ENCODE assay signal across 2 cellular contexts in the genomic region with DNA sequence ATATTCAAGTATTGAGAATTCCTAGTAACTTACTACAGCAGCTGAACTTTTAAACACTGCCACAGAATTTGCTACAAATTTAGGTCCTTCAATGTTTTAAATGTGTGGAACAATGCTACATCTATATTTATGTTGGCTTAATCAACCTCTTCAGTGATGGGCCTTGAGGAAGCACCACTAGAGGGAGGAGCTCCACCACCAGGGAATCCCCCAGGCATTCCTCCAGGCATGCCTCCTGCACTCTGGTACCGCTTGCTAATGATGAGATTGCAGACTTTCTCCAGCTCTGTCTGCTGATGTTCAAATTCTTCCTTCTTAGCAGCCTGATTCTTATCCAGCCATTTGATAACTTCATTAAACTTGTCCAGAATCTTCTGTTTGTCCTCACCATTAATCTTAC.
TF ChIP-seq lines count a peak whose summit lies in the region.

No MANE protein-coding gene starts in this region.

TF ChIP-seq in GM23338, 12 proteins besides CTCF, POLR2A, EP300 and RAD21 (continued from another document):
- TF ChIP-seq, protein P1, sequence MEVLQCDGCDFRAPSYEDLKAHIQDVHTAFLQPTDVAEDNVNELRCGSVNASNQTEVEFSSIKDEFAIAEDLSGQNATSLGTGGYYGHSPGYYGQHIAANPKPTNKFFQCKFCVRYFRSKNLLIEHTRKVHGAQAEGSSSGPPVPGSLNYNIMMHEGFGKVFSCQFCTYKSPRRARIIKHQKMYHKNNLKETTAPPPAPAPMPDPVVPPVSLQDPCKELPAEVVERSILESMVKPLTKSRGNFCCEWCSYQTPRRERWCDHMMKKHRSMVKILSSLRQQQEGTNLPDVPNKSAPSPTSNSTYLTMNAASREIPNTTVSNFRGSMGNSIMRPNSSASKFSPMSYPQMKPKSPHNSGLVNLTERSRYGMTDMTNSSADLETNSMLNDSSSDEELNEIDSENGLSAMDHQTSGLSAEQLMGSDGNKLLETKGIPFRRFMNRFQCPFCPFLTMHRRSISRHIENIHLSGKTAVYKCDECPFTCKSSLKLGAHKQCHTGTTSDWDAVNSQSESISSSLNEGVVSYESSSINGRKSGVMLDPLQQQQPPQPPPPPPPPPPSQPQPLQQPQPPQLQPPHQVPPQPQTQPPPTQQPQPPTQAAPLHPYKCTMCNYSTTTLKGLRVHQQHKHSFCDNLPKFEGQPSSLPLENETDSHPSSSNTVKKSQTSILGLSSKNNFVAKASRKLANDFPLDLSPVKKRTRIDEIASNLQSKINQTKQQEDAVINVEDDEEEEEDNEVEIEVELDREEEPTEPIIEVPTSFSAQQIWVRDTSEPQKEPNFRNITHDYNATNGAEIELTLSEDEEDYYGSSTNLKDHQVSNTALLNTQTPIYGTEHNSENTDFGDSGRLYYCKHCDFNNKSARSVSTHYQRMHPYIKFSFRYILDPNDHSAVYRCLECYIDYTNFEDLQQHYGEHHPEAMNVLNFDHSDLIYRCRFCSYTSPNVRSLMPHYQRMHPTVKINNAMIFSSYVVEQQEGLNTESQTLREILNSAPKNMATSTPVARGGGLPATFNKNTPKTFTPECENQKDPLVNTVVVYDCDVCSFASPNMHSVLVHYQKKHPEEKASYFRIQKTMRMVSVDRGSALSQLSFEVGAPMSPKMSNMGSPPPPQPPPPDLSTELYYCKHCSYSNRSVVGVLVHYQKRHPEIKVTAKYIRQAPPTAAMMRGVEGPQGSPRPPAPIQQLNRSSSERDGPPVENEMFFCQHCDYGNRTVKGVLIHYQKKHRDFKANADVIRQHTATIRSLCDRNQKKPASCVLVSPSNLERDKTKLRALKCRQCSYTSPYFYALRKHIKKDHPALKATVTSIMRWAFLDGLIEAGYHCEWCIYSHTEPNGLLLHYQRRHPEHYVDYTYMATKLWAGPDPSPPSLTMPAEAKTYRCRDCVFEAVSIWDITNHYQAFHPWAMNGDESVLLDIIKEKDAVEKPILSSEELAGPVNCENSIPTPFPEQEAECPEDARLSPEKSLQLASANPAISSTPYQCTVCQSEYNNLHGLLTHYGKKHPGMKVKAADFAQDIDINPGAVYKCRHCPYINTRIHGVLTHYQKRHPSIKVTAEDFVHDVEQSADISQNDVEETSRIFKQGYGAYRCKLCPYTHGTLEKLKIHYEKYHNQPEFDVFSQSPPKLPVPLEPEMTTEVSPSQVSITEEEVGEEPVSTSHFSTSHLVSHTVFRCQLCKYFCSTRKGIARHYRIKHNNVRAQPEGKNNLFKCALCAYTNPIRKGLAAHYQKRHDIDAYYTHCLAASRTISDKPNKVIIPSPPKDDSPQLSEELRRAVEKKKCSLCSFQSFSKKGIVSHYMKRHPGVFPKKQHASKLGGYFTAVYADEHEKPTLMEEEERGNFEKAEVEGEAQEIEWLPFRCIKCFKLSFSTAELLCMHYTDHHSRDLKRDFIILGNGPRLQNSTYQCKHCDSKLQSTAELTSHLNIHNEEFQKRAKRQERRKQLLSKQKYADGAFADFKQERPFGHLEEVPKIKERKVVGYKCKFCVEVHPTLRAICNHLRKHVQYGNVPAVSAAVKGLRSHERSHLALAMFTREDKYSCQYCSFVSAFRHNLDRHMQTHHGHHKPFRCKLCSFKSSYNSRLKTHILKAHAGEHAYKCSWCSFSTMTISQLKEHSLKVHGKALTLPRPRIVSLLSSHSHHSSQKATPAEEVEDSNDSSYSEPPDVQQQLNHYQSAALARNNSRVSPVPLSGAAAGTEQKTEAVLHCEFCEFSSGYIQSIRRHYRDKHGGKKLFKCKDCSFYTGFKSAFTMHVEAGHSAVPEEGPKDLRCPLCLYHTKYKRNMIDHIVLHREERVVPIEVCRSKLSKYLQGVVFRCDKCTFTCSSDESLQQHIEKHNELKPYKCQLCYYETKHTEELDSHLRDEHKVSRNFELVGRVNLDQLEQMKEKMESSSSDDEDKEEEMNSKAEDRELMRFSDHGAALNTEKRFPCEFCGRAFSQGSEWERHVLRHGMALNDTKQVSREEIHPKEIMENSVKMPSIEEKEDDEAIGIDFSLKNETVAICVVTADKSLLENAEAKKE (CRISPR knock-in tag; IDR thresholded peaks at IDR 0.05) = no peak
- TF ChIP-seq ZNF331 (CRISPR knock-in tag; IDR thresholded peaks at IDR 0.05; ENCODE audit: low read depth) (no peak), CREB1 (CRISPR knock-in tag; IDR thresholded peaks at IDR 0.05; ENCODE audit: low read depth) (no peak), STAT1 (IDR thresholded peaks at IDR 0.05; ENCODE audit: unreplicated experiment) (no peak)
- TF ChIP-seq, protein P2, sequence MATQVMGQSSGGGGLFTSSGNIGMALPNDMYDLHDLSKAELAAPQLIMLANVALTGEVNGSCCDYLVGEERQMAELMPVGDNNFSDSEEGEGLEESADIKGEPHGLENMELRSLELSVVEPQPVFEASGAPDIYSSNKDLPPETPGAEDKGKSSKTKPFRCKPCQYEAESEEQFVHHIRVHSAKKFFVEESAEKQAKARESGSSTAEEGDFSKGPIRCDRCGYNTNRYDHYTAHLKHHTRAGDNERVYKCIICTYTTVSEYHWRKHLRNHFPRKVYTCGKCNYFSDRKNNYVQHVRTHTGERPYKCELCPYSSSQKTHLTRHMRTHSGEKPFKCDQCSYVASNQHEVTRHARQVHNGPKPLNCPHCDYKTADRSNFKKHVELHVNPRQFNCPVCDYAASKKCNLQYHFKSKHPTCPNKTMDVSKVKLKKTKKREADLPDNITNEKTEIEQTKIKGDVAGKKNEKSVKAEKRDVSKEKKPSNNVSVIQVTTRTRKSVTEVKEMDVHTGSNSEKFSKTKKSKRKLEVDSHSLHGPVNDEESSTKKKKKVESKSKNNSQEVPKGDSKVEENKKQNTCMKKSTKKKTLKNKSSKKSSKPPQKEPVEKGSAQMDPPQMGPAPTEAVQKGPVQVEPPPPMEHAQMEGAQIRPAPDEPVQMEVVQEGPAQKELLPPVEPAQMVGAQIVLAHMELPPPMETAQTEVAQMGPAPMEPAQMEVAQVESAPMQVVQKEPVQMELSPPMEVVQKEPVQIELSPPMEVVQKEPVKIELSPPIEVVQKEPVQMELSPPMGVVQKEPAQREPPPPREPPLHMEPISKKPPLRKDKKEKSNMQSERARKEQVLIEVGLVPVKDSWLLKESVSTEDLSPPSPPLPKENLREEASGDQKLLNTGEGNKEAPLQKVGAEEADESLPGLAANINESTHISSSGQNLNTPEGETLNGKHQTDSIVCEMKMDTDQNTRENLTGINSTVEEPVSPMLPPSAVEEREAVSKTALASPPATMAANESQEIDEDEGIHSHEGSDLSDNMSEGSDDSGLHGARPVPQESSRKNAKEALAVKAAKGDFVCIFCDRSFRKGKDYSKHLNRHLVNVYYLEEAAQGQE (IDR thresholded peaks at IDR 0.05; ENCODE audit: unreplicated experiment) = no peak

TF ChIP-seq in WTC11, 78 proteins besides CTCF, POLR2A, EP300 and RAD21 (continued from another document):
- TF ChIP-seq, protein P3, sequence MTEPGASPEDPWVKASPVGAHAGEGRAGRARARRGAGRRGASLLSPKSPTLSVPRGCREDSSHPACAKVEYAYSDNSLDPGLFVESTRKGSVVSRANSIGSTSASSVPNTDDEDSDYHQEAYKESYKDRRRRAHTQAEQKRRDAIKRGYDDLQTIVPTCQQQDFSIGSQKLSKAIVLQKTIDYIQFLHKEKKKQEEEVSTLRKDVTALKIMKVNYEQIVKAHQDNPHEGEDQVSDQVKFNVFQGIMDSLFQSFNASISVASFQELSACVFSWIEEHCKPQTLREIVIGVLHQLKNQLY (CRISPR knock-in tag; IDR thresholded peaks at IDR 0.05) = no peak
- TF ChIP-seq, protein P4, sequence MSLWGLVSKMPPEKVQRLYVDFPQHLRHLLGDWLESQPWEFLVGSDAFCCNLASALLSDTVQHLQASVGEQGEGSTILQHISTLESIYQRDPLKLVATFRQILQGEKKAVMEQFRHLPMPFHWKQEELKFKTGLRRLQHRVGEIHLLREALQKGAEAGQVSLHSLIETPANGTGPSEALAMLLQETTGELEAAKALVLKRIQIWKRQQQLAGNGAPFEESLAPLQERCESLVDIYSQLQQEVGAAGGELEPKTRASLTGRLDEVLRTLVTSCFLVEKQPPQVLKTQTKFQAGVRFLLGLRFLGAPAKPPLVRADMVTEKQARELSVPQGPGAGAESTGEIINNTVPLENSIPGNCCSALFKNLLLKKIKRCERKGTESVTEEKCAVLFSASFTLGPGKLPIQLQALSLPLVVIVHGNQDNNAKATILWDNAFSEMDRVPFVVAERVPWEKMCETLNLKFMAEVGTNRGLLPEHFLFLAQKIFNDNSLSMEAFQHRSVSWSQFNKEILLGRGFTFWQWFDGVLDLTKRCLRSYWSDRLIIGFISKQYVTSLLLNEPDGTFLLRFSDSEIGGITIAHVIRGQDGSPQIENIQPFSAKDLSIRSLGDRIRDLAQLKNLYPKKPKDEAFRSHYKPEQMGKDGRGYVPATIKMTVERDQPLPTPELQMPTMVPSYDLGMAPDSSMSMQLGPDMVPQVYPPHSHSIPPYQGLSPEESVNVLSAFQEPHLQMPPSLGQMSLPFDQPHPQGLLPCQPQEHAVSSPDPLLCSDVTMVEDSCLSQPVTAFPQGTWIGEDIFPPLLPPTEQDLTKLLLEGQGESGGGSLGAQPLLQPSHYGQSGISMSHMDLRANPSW (CRISPR knock-in tag; conservative IDR thresholded peaks at IDR 0.05; ENCODE audit: low read depth) = no peak
- TF ChIP-seq ETV6 (CRISPR knock-in tag; IDR thresholded peaks at IDR 0.05) (no peak), ZNF263 (CRISPR knock-in tag; IDR thresholded peaks at IDR 0.05; ENCODE audit: low read depth) (no peak), MXD4 (CRISPR knock-in tag; IDR thresholded peaks at IDR 0.05; ENCODE audit: borderline replicate concordance) (no peak), GABPB1 (CRISPR knock-in tag; IDR thresholded peaks at IDR 0.05) (no peak), NFYB (CRISPR knock-in tag; conservative IDR thresholded peaks at IDR 0.05; ENCODE audit: low read depth) (no peak), ZNF138 (CRISPR knock-in tag; conservative IDR thresholded peaks at IDR 0.05) (no peak), FOXJ3 (CRISPR knock-in tag; IDR thresholded peaks at IDR 0.05; ENCODE audit: borderline replicate concordance) (no peak), ZNF671 (CRISPR knock-in tag; IDR thresholded peaks at IDR 0.05) (no peak), ESRRA (CRISPR knock-in tag; IDR thresholded peaks at IDR 0.05; ENCODE audit: borderline replicate concordance) (no peak)
- TF ChIP-seq, protein P5, sequence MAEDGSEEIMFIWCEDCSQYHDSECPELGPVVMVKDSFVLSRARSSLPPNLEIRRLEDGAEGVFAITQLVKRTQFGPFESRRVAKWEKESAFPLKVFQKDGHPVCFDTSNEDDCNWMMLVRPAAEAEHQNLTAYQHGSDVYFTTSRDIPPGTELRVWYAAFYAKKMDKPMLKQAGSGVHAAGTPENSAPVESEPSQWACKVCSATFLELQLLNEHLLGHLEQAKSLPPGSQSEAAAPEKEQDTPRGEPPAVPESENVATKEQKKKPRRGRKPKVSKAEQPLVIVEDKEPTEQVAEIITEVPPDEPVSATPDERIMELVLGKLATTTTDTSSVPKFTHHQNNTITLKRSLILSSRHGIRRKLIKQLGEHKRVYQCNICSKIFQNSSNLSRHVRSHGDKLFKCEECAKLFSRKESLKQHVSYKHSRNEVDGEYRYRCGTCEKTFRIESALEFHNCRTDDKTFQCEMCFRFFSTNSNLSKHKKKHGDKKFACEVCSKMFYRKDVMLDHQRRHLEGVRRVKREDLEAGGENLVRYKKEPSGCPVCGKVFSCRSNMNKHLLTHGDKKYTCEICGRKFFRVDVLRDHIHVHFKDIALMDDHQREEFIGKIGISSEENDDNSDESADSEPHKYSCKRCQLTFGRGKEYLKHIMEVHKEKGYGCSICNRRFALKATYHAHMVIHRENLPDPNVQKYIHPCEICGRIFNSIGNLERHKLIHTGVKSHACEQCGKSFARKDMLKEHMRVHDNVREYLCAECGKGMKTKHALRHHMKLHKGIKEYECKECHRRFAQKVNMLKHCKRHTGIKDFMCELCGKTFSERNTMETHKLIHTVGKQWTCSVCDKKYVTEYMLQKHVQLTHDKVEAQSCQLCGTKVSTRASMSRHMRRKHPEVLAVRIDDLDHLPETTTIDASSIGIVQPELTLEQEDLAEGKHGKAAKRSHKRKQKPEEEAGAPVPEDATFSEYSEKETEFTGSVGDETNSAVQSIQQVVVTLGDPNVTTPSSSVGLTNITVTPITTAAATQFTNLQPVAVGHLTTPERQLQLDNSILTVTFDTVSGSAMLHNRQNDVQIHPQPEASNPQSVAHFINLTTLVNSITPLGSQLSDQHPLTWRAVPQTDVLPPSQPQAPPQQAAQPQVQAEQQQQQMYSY (CRISPR knock-in tag; IDR thresholded peaks at IDR 0.05) = no peak
- TF ChIP-seq, protein P6, sequence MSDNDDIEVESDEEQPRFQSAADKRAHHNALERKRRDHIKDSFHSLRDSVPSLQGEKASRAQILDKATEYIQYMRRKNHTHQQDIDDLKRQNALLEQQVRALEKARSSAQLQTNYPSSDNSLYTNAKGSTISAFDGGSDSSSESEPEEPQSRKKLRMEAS (CRISPR knock-in tag; IDR thresholded peaks at IDR 0.05) = no peak
- TF ChIP-seq, protein P7, sequence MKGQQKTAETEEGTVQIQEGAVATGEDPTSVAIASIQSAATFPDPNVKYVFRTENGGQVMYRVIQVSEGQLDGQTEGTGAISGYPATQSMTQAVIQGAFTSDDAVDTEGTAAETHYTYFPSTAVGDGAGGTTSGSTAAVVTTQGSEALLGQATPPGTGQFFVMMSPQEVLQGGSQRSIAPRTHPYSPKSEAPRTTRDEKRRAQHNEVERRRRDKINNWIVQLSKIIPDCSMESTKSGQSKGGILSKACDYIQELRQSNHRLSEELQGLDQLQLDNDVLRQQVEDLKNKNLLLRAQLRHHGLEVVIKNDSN (CRISPR knock-in tag; IDR thresholded peaks at IDR 0.05) = no peak
- TF ChIP-seq, protein P8, sequence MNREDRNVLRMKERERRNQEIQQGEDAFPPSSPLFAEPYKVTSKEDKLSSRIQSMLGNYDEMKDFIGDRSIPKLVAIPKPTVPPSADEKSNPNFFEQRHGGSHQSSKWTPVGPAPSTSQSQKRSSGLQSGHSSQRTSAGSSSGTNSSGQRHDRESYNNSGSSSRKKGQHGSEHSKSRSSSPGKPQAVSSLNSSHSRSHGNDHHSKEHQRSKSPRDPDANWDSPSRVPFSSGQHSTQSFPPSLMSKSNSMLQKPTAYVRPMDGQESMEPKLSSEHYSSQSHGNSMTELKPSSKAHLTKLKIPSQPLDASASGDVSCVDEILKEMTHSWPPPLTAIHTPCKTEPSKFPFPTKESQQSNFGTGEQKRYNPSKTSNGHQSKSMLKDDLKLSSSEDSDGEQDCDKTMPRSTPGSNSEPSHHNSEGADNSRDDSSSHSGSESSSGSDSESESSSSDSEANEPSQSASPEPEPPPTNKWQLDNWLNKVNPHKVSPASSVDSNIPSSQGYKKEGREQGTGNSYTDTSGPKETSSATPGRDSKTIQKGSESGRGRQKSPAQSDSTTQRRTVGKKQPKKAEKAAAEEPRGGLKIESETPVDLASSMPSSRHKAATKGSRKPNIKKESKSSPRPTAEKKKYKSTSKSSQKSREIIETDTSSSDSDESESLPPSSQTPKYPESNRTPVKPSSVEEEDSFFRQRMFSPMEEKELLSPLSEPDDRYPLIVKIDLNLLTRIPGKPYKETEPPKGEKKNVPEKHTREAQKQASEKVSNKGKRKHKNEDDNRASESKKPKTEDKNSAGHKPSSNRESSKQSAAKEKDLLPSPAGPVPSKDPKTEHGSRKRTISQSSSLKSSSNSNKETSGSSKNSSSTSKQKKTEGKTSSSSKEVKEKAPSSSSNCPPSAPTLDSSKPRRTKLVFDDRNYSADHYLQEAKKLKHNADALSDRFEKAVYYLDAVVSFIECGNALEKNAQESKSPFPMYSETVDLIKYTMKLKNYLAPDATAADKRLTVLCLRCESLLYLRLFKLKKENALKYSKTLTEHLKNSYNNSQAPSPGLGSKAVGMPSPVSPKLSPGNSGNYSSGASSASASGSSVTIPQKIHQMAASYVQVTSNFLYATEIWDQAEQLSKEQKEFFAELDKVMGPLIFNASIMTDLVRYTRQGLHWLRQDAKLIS (CRISPR knock-in tag; IDR thresholded peaks at IDR 0.05; ENCODE audit: borderline replicate concordance) = no peak
- TF ChIP-seq, protein P9, sequence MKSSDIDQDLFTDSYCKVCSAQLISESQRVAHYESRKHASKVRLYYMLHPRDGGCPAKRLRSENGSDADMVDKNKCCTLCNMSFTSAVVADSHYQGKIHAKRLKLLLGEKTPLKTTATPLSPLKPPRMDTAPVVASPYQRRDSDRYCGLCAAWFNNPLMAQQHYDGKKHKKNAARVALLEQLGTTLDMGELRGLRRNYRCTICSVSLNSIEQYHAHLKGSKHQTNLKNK (CRISPR knock-in tag; IDR thresholded peaks at IDR 0.05) = no peak
